In the genomic region with DNA sequence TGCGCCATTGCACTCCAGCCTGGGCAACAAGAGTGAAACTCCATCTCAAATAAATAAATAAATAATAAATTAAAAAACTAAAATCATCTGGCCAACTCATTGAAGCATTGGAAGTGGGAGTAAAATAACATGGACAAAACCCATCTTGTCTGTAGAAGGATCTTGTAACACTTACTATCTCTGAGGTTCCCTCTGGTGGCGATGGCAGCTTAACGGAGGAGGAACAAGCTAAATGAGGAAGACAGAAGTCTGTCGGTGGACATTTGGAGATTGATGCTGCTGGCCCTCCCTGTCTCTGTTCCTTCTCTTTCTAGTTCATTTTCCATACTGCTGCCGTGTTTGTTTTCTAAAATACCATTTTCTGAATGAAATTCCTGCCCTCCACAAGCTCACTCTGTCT, we compare ENCODE assay signal across 8 cellular contexts. TPM values are rescaled to one million over a fixed set of nuclear protein-coding genes. Genes with fewer than 3 reads are reported as not detected.
A peak's percentile ranks its signal among the peaks of the same experiment; 100 is the strongest.
DNase-seq lines count a peak whose midpoint lies in the region; ATAC-seq and TF ChIP-seq lines count a peak whose summit lies in the region.

No MANE protein-coding gene starts in this region.

- no peaks in the 10 kb centered on the region for H3K4me1 ChIP-seq in CD8-positive, alpha-beta T cell (ENCODE audit: insufficient read depth, low read length)
- H3K4me1 ChIP-seq in breast epithelium = no peaks in the 10 kb centered on the region

- H3K9me3 ChIP-seq in CD8-positive, alpha-beta T cell (ENCODE audit: low read length) = no peaks in the 10 kb centered on the region
- H3K9me3 ChIP-seq in breast epithelium = no peaks in the 10 kb centered on the region

- H3K4me3 Mint-ChIP-seq in CD8-positive, alpha-beta T cell = no peak overlapping the region

- H3K4me3 ChIP-seq in CD8-positive, alpha-beta T cell (ENCODE audit: low read depth, low read length) = no peak overlapping the region
- H3K4me3 ChIP-seq in breast epithelium = no peak overlapping the region

- intact Hi-C loops in CD8-positive, alpha-beta T cell (cut with DNase I, micrococcal nuclease) = loop anchor here in 1 of 2 experiments (5.0 kb wide), 1 partner anchor 139 kb away; no protein-coding TSS in a partner anchor
- intact Hi-C loops in breast epithelium (cut with DNase I; ENCODE audit: low total_unique reads) = no loop called here

- ATAC-seq in CD8-positive, alpha-beta T cell = no peak
- ATAC-seq in HG02938 (IDR thresholded peaks at IDR 0.05; ENCODE audit: unreplicated experiment) (no peak), HG02981 (IDR thresholded peaks at IDR 0.05; ENCODE audit: unreplicated experiment) (no peak)

- TF ChIP-seq POLR2A in breast epithelium (IDR thresholded peaks at IDR 0.05) = no peak

- TF ChIP-seq CTCF in CD8-positive, alpha-beta T cell (IDR thresholded peaks at IDR 0.05) = peak; percentile 31
- TF ChIP-seq CTCF in breast epithelium (IDR thresholded peaks at IDR 0.05) = peak in 2 of 3 donors; percentile 26 to 32

- H3K27me3 ChIP-seq in CD8-positive, alpha-beta T cell (ENCODE audit: insufficient read depth, low read length) = no peaks in the 10 kb centered on the region
- no peaks in the 10 kb centered on the region for H3K27me3 ChIP-seq in breast epithelium

- H3K27ac ChIP-seq in CD8-positive, alpha-beta T cell (ENCODE audit: low read depth, low read length) = no peak overlapping the region
- no peak overlapping the region for H3K27ac ChIP-seq in breast epithelium

- no peaks in the 10 kb centered on the region for H3K4me1 Mint-ChIP-seq in CD8-positive, alpha-beta T cell (ENCODE audit: low read depth)

- peaks cover 36% of the 10 kb centered on the region for H3K36me3 ChIP-seq in CD8-positive, alpha-beta T cell (ENCODE audit: insufficient read depth, low read length)
- H3K36me3 ChIP-seq in breast epithelium = no peaks in the 10 kb centered on the region

- DNase-seq in CD8-positive, alpha-beta T cell = peak in 1 of 7 experiments; percentile 34
- DNase-seq in M059J (ENCODE audit: low read depth) = peak; percentile 36
- no peak for DNase-seq in breast epithelium (ENCODE audit: low spot score in 2 of 2)
- DNase-seq in medulla oblongata (ENCODE audit: extremely low spot score) = peak; percentile 88
- DNase-seq in ecto neural progenitor cell (ENCODE audit: low spot score) = no peak
- DNase-seq in dedifferentiated amniotic fluid mesenchymal stem cell (ENCODE audit: extremely low spot score) = no peak

- no peaks in the 10 kb centered on the region for H3K27me3 Mint-ChIP-seq in CD8-positive, alpha-beta T cell (ENCODE audit: low read depth)

- CTCF ChIA-PET in CD8-positive, alpha-beta T cell (lab: Charles Lee) = interaction anchor here (0.7 to 1.6 kb wide), 7 partner anchors 10 to 140 kb away, joined by 3 to 8 read pairs (median 3); no protein-coding TSS in a partner anchor

- H3K36me3 Mint-ChIP-seq in CD8-positive, alpha-beta T cell = peaks cover 88% of the 10 kb centered on the region

- no peaks in the 10 kb centered on the region for H3K9me3 Mint-ChIP-seq in CD8-positive, alpha-beta T cell

- POLR2A ChIA-PET in CD8-positive, alpha-beta T cell (lab: Charles Lee) = no interaction called here

- no peak overlapping the region for H3K27ac Mint-ChIP-seq in CD8-positive, alpha-beta T cell

RNA-seq across cellular contexts. Expression of gene ZCCHC2, which starts 43.4 kb away (rescaled TPM):
- total RNA-seq in CD8-positive, alpha-beta T cell = 10 to 100 TPM; 88.7 to 90.9 TPM
- 9.6 and 13.0 TPM in 2 replicates for total RNA-seq in M059J (2014; rRNA removed; shearing (Covaris generic))
- 10 to 100 TPM; 24.3 to 36.3 (median 26.2) TPM for total RNA-seq in breast epithelium

Comparison
In these comparisons a context has a peak if more than half of its experiments do, and no peak if none do; other contexts are left out.
1. DNase-seq: peak in M059J (single experiment) and medulla oblongata (single experiment); none in breast epithelium (0 of 2), ecto neural progenitor cell (single experiment) and dedifferentiated amniotic fluid mesenchymal stem cell (single experiment).